ENCODE assay signal across 17 cellular contexts in the genomic region with DNA sequence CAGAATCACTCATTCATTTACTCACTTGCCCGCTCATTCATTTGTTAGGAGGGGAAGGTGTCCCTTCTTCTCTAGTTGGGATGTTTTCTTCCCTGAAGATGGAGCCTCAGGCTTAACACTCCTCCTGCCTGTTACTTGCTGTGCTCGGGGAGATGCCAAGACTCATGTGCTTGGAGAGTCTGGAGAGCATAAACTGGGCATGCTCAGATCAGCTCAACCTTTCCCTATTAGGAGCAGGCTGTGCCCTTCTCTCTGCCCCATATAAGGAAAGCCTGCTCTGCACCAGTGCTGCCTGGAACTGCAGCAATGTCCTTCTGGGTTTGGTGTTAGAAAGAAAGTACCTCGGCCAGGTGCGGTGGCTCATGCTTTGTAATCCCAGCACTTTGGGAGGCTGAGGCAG. TPM values are rescaled to one million over a fixed set of nuclear protein-coding genes. Genes with fewer than 3 reads are reported as not detected.
DNase-seq lines count a peak whose midpoint lies in the region; ATAC-seq and TF ChIP-seq lines count a peak whose summit lies in the region.
"Had no signal": no experiment of that assay in that cellular context is flagged by ENCODE, and none has a peak within 500 bp of the region (broad histone marks: within the 10 kb centered on the region; RNA-seq: fewer than 3 reads in every experiment).

No MANE protein-coding gene starts in this region.

- no peaks in the 10 kb centered on the region for H3K27me3 ChIP-seq in osteoblast (ENCODE audit: insufficient read depth, low read length)
- H3K27me3 ChIP-seq in aorta (ENCODE audit: control insufficient read depth in 1 of 2, insufficient read depth in 2 of 2, low read length in 1 of 2), result no peaks in the 10 kb centered on the region
- H3K27me3 ChIP-seq: foreskin keratinocyte, SJSA1 had no signal

- no peak overlapping the region for H3K4me3 Mint-ChIP-seq in activated naive CD8-positive, alpha-beta T cell treated with anti-CD3 and anti-CD28 coated beads, Interleukin-2, amount 50 U/mL, for 24 hours
- H3K4me3 Mint-ChIP-seq in activated naive CD8-positive, alpha-beta T cell treated with anti-CD3 and anti-CD28 coated beads for 36 hours, result no peak overlapping the region
- H3K4me3 Mint-ChIP-seq: immature natural killer cell had no signal

- TF ChIP-seq CTCF in fibroblast of the aortic adventitia (IDR thresholded peaks at IDR 0.05; ENCODE audit: insufficient read depth, low read length) (no peak), osteoblast (IDR thresholded peaks at IDR 0.05; ENCODE audit: extremely low read depth, low read depth, low read length) (no peak), omental fat pad (IDR thresholded peaks at IDR 0.05) (no peak)

- H4K20me1 ChIP-seq in osteoblast (ENCODE audit: insufficient read depth, low read length), result peaks cover 20% of the 10 kb centered on the region

- H3K27ac ChIP-seq in osteoblast (ENCODE audit: low read depth, low read length), result peak overlapping the region; percentile 44
- no peak overlapping the region for H3K27ac ChIP-seq in aorta (ENCODE audit: low read depth in 1 of 2, low read length in 2 of 2)
- H3K27ac ChIP-seq: foreskin keratinocyte, SJSA1 had no signal

- no peak overlapping the region for H3K4me3 ChIP-seq in fibroblast of the aortic adventitia (ENCODE audit: low read depth, low read length)
- H3K4me3 ChIP-seq in osteoblast (ENCODE audit: insufficient read depth, low read length), result no peak overlapping the region
- H3K4me3 ChIP-seq in aorta (ENCODE audit: low read length in 2 of 2), result no peak overlapping the region
- H3K4me3 ChIP-seq: SJSA1 had no signal

- H3K27me3 Mint-ChIP-seq in activated naive CD8-positive, alpha-beta T cell treated with anti-CD3 and anti-CD28 coated beads, Interleukin-2, amount 50 U/mL, for 24 hours, result no peaks in the 10 kb centered on the region
- no peaks in the 10 kb centered on the region for H3K27me3 Mint-ChIP-seq in activated naive CD8-positive, alpha-beta T cell treated with anti-CD3 and anti-CD28 coated beads for 36 hours

- peaks cover 24% of the 10 kb centered on the region for H3K36me3 Mint-ChIP-seq in activated naive CD8-positive, alpha-beta T cell treated with anti-CD3 and anti-CD28 coated beads, Interleukin-2, amount 50 U/mL, for 24 hours (ENCODE audit: low read depth)
- H3K36me3 Mint-ChIP-seq in activated naive CD8-positive, alpha-beta T cell treated with anti-CD3 and anti-CD28 coated beads for 36 hours, result peaks cover 16% of the 10 kb centered on the region

- DNase-seq in activated naive CD8-positive, alpha-beta T cell treated with anti-CD3 and anti-CD28 coated beads, Interleukin-2, amount 50 U/mL, for 24 hours, result no peak
- DNase-seq in activated naive CD8-positive, alpha-beta T cell treated with anti-CD3 and anti-CD28 coated beads for 36 hours, result no peak
- DNase-seq in fibroblast of the aortic adventitia (ENCODE audit: low read depth) (peak; percentile 39), osteoblast (ENCODE audit: insufficient read length, low spot score, missing footprints) (no peak), aorta (no peak), omental fat pad (ENCODE audit: low spot score) (no peak), NCI-H1092 treated with DMSO at 0.1 percent for 48 hours (lab: John Stamatoyannopoulos, UW) (no peak)
- DNase-seq: activated CD4-positive, alpha-beta T cell treated with anti-CD3 and anti-CD28 coated beads, Interleukin-2, amount 50 U/mL, for 4 hours; effector CD4-positive, alpha-beta T cell; foreskin keratinocyte; immature natural killer cell; NCI-H2171; NK-92 treated with Interleukin-12 subunit alpha and Interleukin-12 subunit beta, amount 100 ng/mL, for 24 hours; posterior cingulate gyrus; trophoblast cell had no signal

- H3K4me2 ChIP-seq in osteoblast (ENCODE audit: insufficient read depth, low read length), result peak overlapping the region; percentile 49

- H3K4me1 Mint-ChIP-seq in activated naive CD8-positive, alpha-beta T cell treated with anti-CD3 and anti-CD28 coated beads, Interleukin-2, amount 50 U/mL, for 24 hours, result no peaks in the 10 kb centered on the region
- H3K4me1 Mint-ChIP-seq in activated naive CD8-positive, alpha-beta T cell treated with anti-CD3 and anti-CD28 coated beads for 36 hours, result no peaks in the 10 kb centered on the region

- H3K4me1 ChIP-seq in osteoblast (ENCODE audit: insufficient read depth, low read length) (peaks cover 18% of the 10 kb centered on the region), aorta (ENCODE audit: control insufficient read depth in 1 of 2, insufficient read depth in 2 of 2, low read length in 2 of 2) (no peaks in the 10 kb centered on the region)

- ATAC-seq in activated naive CD8-positive, alpha-beta T cell treated with anti-CD3 and anti-CD28 coated beads, Interleukin-2, amount 50 U/mL, for 24 hours, result no peak
- peak; percentile 86 for ATAC-seq in aorta (ENCODE audit: low FRiP score)
- ATAC-seq in HG03521 (IDR thresholded peaks at IDR 0.05; ENCODE audit: unreplicated experiment), result no peak
- ATAC-seq in omental fat pad (ENCODE audit: low FRiP score), result no peak
- ATAC-seq: foreskin keratinocyte had no signal

- H2AFZ ChIP-seq in osteoblast (ENCODE audit: low read length), result no peak overlapping the region

- 31 to 33% methylated on average over 4 of the region's 4 CpGs for WGBS in aorta, 2 donors

- H3K27ac Mint-ChIP-seq in activated naive CD8-positive, alpha-beta T cell treated with anti-CD3 and anti-CD28 coated beads, Interleukin-2, amount 50 U/mL, for 24 hours, result peak overlapping the region; percentile 46
- no peak overlapping the region for H3K27ac Mint-ChIP-seq in activated naive CD8-positive, alpha-beta T cell treated with anti-CD3 and anti-CD28 coated beads for 36 hours

- H3K79me2 ChIP-seq in osteoblast (ENCODE audit: insufficient read depth, low read length), result peaks cover 53% of the 10 kb centered on the region

- intact Hi-C loops in aorta (cut with DNase I), result no loop called here

- H3K9me3 Mint-ChIP-seq in activated naive CD8-positive, alpha-beta T cell treated with anti-CD3 and anti-CD28 coated beads, Interleukin-2, amount 50 U/mL, for 24 hours, result no peaks in the 10 kb centered on the region
- H3K9me3 Mint-ChIP-seq in activated naive CD8-positive, alpha-beta T cell treated with anti-CD3 and anti-CD28 coated beads for 36 hours, result no peaks in the 10 kb centered on the region
- H3K9me3 Mint-ChIP-seq: immature natural killer cell had no signal

- H3K9me3 ChIP-seq in osteoblast (ENCODE audit: low read depth, low read length) (no peaks in the 10 kb centered on the region), aorta (ENCODE audit: control insufficient read depth, low read length) (no peaks in the 10 kb centered on the region)
- H3K9me3 ChIP-seq: SJSA1 had no signal

- H3K36me3 ChIP-seq in osteoblast (ENCODE audit: insufficient read depth, low read length), result peaks cover 57% of the 10 kb centered on the region
- no peaks in the 10 kb centered on the region for H3K36me3 ChIP-seq in aorta (ENCODE audit: control insufficient read depth in 1 of 2, insufficient read depth in 2 of 2, low read length in 1 of 2)

RNA-seq across cellular contexts. Expression of a gene that starts 18.0 kb away (rescaled TPM):
- total RNA-seq in activated naive CD8-positive, alpha-beta T cell treated with anti-CD3 and anti-CD28 coated beads for 36 hours, result 100 to 1,000 TPM; 150 to 156 TPM
- total RNA-seq in fibroblast of the aortic adventitia (ENCODE audit: low replicate concordance), result 77.1 and 105 TPM in 2 replicates
- 90.8 and 100 TPM in 2 replicates for total RNA-seq in osteoblast
- 100 to 1,000 TPM; 106 to 107 TPM for total RNA-seq in aorta
- 10 to 100 TPM; 54.2 to 59.9 TPM for polyA plus RNA-seq in aorta
- total RNA-seq in omental fat pad, result 100 to 1,000 TPM in 1 of 4 donors, 10 to 100 TPM in 3; 63.2 to 100 (median 72.6) TPM

RNA-seq across cellular contexts. Expression of a gene that starts 22.5 kb away (rescaled TPM):
- 10 to 100 TPM; 17.4 to 19.3 TPM for total RNA-seq in activated naive CD8-positive, alpha-beta T cell treated with anti-CD3 and anti-CD28 coated beads for 36 hours
- total RNA-seq in fibroblast of the aortic adventitia (ENCODE audit: low replicate concordance) (9.3 and 19.9 TPM in 2 replicates), osteoblast (33.3 and 37.6 TPM in 2 replicates), aorta (10 to 100 TPM; 17.2 to 22.6 TPM), omental fat pad (10 to 100 TPM; 20.8 to 61.5 (median 29.0) TPM)
- polyA plus RNA-seq in aorta, result 10 to 100 TPM in 1 of 2 donors, 1 to 10 TPM in 1; 6.5 to 13.9 TPM

RNA-seq across cellular contexts. Expression of a gene that starts 59.6 kb away (rescaled TPM):
- total RNA-seq in activated naive CD8-positive, alpha-beta T cell treated with anti-CD3 and anti-CD28 coated beads for 36 hours, result 10 to 100 TPM; 36.4 to 37.7 TPM
- total RNA-seq in fibroblast of the aortic adventitia (ENCODE audit: low replicate concordance), result 38.1 TPM in 2 replicates
- total RNA-seq in osteoblast, result 75.7 and 79.3 TPM in 2 replicates
- 100 to 1,000 TPM in 1 of 2 donors, 10 to 100 TPM in 1; 57.8 to 141 TPM for total RNA-seq in aorta
- 10 to 100 TPM; 15.8 to 43.6 TPM for polyA plus RNA-seq in aorta
- 100 to 1,000 TPM; 158 to 345 (median 227) TPM for total RNA-seq in omental fat pad
